10 cellular contexts compared by ENCODE assay signal in the genomic region with DNA sequence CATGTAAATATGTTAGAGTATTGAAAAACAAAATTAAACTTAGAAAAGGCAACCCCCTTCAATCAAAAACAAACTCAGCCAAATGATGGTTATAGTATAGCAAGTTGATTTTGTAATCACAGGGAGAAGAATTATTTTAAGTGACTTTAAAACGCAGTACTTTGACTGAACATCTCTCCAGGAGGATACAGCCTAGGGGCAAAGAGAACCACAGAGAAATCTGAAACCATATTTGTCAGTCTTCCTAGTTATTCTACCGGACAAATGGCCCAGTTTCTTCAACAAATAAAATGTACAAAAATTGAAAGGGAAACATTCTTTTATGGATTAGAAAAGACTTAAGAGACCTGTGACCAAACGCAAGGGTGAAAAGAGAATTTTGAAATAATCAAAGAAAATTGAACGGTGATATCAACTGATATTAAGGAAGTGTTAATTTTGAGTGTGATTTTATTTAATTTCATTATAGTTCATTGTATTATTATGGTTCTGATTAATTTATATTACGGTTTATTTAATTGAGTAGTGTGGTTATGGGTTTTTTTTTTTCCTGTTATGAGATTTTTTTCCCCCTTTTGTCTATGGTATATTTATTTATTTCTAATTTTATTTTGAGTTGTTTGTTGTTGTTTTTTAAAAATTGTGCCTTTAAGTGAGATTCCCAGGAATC.
DNase-seq lines count a peak whose midpoint lies in the region; ATAC-seq, FAIRE-seq and TF ChIP-seq lines count a peak whose summit lies in the region.
"Had no signal": no experiment of that assay in that cellular context is flagged by ENCODE, and none has a peak within 500 bp of the region (broad histone marks: within the 10 kb centered on the region; RNA-seq: fewer than 3 reads in every experiment).

No MANE protein-coding gene starts in this region.

- no peak overlapping the region for H3K27ac ChIP-seq in HepG2 (ENCODE audit: extremely low read length, insufficient read depth, low read length)

- H3K4me3 ChIP-seq in astrocyte of the spinal cord (ENCODE audit: low read depth, low read length) = peak overlapping the region; percentile 38
- peak overlapping the region; percentile 25 to 62 (median 44); a peak in 5 of 6 replicates for H3K4me3 ChIP-seq in HepG2 (replicated peaks in 1 of 3; ENCODE audit: insufficient read depth in 1 of 3, low read depth in 2 of 3, low read length in 3 of 3)
- H3K4me3 ChIP-seq: lung had no signal

- no peak for ATAC-seq in activated T-cell treated with anti-CD3 and anti-CD28 coated beads, Interleukin-2, amount 50 U/mL, for 72 hours (replicated peaks in 1 of 2)
- ATAC-seq in activated T-cell treated with anti-CD3 and anti-CD28 coated beads, Interleukin-2, amount 50 U/mL, for 4 hours = no peak
- no peak for ATAC-seq in HepG2
- no peak for ATAC-seq in HG02840 (IDR thresholded peaks at IDR 0.05; ENCODE audit: low FRiP score, unreplicated experiment)

- peak overlapping the region; percentile 86 for H3K4me2 ChIP-seq in HepG2 (ENCODE audit: low read depth, low read length)

- H3K79me2 ChIP-seq in HepG2 (ENCODE audit: insufficient read depth, low read length) = no peaks in the 10 kb centered on the region

- no peak for TF ChIP-seq CTCF in astrocyte of the spinal cord (IDR thresholded peaks at IDR 0.05; ENCODE audit: low read depth, low read length)
- TF ChIP-seq CTCF in HepG2 (CRISPR knock-in tag; IDR thresholded peaks at IDR 0.05) = no peak
- no peak for TF ChIP-seq CTCF in type B pancreatic cell (conservative IDR thresholded peaks at IDR 0.05)
- TF ChIP-seq CTCF in endothelial cell (IDR thresholded peaks at IDR 0.05; ENCODE audit: unreplicated experiment) = no peak

- peaks cover 9% of the 10 kb centered on the region for H3K4me1 Mint-ChIP-seq in activated T-cell treated with anti-CD3 and anti-CD28 coated beads, Interleukin-2, amount 50 U/mL, for 72 hours (ENCODE audit: low read depth)
- peaks cover 3% of the 10 kb centered on the region for H3K4me1 Mint-ChIP-seq in activated T-cell treated with anti-CD3 and anti-CD28 coated beads, Interleukin-2, amount 50 U/mL, for 4 hours (ENCODE audit: low read depth)
- H3K4me1 Mint-ChIP-seq in type B pancreatic cell (ENCODE audit: unreplicated experiment) = peaks cover 19% of the 10 kb centered on the region
- no peaks in the 10 kb centered on the region for H3K4me1 Mint-ChIP-seq in endothelial cell (ENCODE audit: unreplicated experiment)

- no peaks in the 10 kb centered on the region for H4K20me1 ChIP-seq in HepG2 (ENCODE audit: insufficient read depth, low read length)

- no peaks in the 10 kb centered on the region for H3K9me3 Mint-ChIP-seq in activated T-cell treated with anti-CD3 and anti-CD28 coated beads, Interleukin-2, amount 50 U/mL, for 72 hours
- no peaks in the 10 kb centered on the region for H3K9me3 Mint-ChIP-seq in activated T-cell treated with anti-CD3 and anti-CD28 coated beads, Interleukin-2, amount 50 U/mL, for 4 hours
- H3K9me3 Mint-ChIP-seq in type B pancreatic cell = no peaks in the 10 kb centered on the region
- no peaks in the 10 kb centered on the region for H3K9me3 Mint-ChIP-seq in endothelial cell (ENCODE audit: unreplicated experiment)

- peaks cover 52% of the 10 kb centered on the region for H3K4me1 ChIP-seq in HepG2 (ENCODE audit: insufficient read depth, low read length)

- WGBS in HepG2 (ENCODE audit: low lambda C conversion rate) = 58% methylated on average over 5 of the region's 5 CpGs

- H3K27me3 Mint-ChIP-seq in activated T-cell treated with anti-CD3 and anti-CD28 coated beads, Interleukin-2, amount 50 U/mL, for 72 hours (ENCODE audit: low read depth) = peaks cover 48% of the 10 kb centered on the region
- H3K27me3 Mint-ChIP-seq in activated T-cell treated with anti-CD3 and anti-CD28 coated beads, Interleukin-2, amount 50 U/mL, for 4 hours (ENCODE audit: low read depth) = peaks cover 26% of the 10 kb centered on the region
- H3K27me3 Mint-ChIP-seq in type B pancreatic cell (peaks cover 8% of the 10 kb centered on the region), endothelial cell (ENCODE audit: unreplicated experiment) (peaks cover 4% of the 10 kb centered on the region)

- CTCF ChIA-PET in HepG2 (lab: Yijun Ruan, JAX; ENCODE audit: low intra/inter-chr PET ratio, low total read pairs) = no interaction called here

- TF ChIP-seq EP300 in HepG2 (IDR thresholded peaks at IDR 0.05; ENCODE audit: low read depth in 2 of 2, low read length in 2 of 2) (no peak), HepG2 (CRISPR knock-in tag; IDR thresholded peaks at IDR 0.05; ENCODE audit: borderline replicate concordance) (no peak)

- H3K27me3 ChIP-seq in HepG2 (ENCODE audit: control insufficient read depth in 1 of 2, insufficient read depth in 2 of 2, low read length in 2 of 2) = peaks cover 3 to 45% of the 10 kb centered on the region in 2 experiments; a peak in 4 of 5 replicates

- no peak for DNase-seq in activated T-cell treated with anti-CD3 and anti-CD28 coated beads, Interleukin-2, amount 50 U/mL, for 72 hours
- no peak for DNase-seq in activated T-cell treated with anti-CD3 and anti-CD28 coated beads, Interleukin-2, amount 50 U/mL, for 4 hours
- no peak for DNase-seq in astrocyte of the spinal cord (ENCODE audit: low read depth, low spot score)
- DNase-seq in HepG2 (ENCODE audit: low spot score) = no peak
- no peak for DNase-seq in type B pancreatic cell (ENCODE audit: extremely low spot score, unreplicated experiment)
- DNase-seq in NCI-H1436 (lab: John Stamatoyannopoulos, UW) = no peak
- DNase-seq in endothelial cell (ENCODE audit: low spot score) = no peak

- TF ChIP-seq POLR2A in HepG2 (IDR thresholded peaks at IDR 0.05; ENCODE audit: insufficient read depth in 1 of 2, low read depth in 2 of 2, low read length in 2 of 2) = no peak

- no peak overlapping the region for H2AFZ ChIP-seq in HepG2 (ENCODE audit: low read length)

- FAIRE-seq in HepG2 (lab: Jason Lieb, UNC) = no peak

- no peaks in the 10 kb centered on the region for H3K36me3 ChIP-seq in HepG2 (replicated peaks in 1 of 2; ENCODE audit: control insufficient read depth in 1 of 2, insufficient read depth in 2 of 2, low read length in 2 of 2)

- BruUV-seq in HepG2 (replicated peaks; lab: Mats Ljungman, UMichigan) = no TSS peak

- H3K9me3 ChIP-seq in HepG2 (ENCODE audit: low read length) = no peaks in the 10 kb centered on the region

- no peak for TF ChIP-seq RAD21 in HepG2 (CRISPR knock-in tag; IDR thresholded peaks at IDR 0.05)

- peak overlapping the region; percentile 59 to 79 for H3K4me3 Mint-ChIP-seq in activated T-cell treated with anti-CD3 and anti-CD28 coated beads, Interleukin-2, amount 50 U/mL, for 72 hours
- H3K4me3 Mint-ChIP-seq in activated T-cell treated with anti-CD3 and anti-CD28 coated beads, Interleukin-2, amount 50 U/mL, for 4 hours = no peak overlapping the region
- peak overlapping the region; percentile 80 for H3K4me3 Mint-ChIP-seq in type B pancreatic cell
- H3K4me3 Mint-ChIP-seq in endothelial cell (ENCODE audit: unreplicated experiment) = no peak overlapping the region

- intact Hi-C loops in HepG2 (cut with micrococcal nuclease; ENCODE audit: unreplicated experiment) = no loop called here

- H3K9ac ChIP-seq in HepG2 (ENCODE audit: insufficient read depth, low read depth, low read length) = peak overlapping the region; percentile 18; the same call in 1 of the 2 replicates

- H3K27ac Mint-ChIP-seq in activated T-cell treated with anti-CD3 and anti-CD28 coated beads, Interleukin-2, amount 50 U/mL, for 72 hours = no peak overlapping the region
- H3K27ac Mint-ChIP-seq in type B pancreatic cell = no peak overlapping the region
- H3K27ac Mint-ChIP-seq in endothelial cell (ENCODE audit: unreplicated experiment) = no peak overlapping the region
- H3K27ac Mint-ChIP-seq: CD4-positive, CD25-positive, alpha-beta regulatory T cell had no signal

- POLR2A ChIA-PET in HepG2 (lab: Yijun Ruan, JAX) = interaction anchor here (1.2 kb wide), 1 partner anchor 224 kb away, joined by 6 read pairs; the partner anchor contains the start of gene SRSF7

- no peaks in the 10 kb centered on the region for H3K36me3 Mint-ChIP-seq in activated T-cell treated with anti-CD3 and anti-CD28 coated beads, Interleukin-2, amount 50 U/mL, for 72 hours (ENCODE audit: insufficient read depth in 2 of 2)
- no peaks in the 10 kb centered on the region for H3K36me3 Mint-ChIP-seq in activated T-cell treated with anti-CD3 and anti-CD28 coated beads, Interleukin-2, amount 50 U/mL, for 4 hours (ENCODE audit: insufficient read depth)
- H3K36me3 Mint-ChIP-seq in type B pancreatic cell = no peaks in the 10 kb centered on the region
- no peaks in the 10 kb centered on the region for H3K36me3 Mint-ChIP-seq in endothelial cell (ENCODE audit: low read depth, unreplicated experiment)

- in situ Hi-C loops in astrocyte of the spinal cord (cut with HindIII; ENCODE audit: low sequenced_read_pairs) = no loop called here
- in situ Hi-C loops in HepG2 (cut with HindIII; ENCODE audit: extremely low pct_ligation_motif_present, low pct_unique_long_range_greater_than_20kb) = no loop called here

TF ChIP-seq in HepG2, 621 proteins besides CTCF, POLR2A, EP300 and RAD21 (continues in another document):
- TF ChIP-seq CBX2 (IDR thresholded peaks at IDR 0.05; ENCODE audit: low read depth, low read length) = peak; percentile 70
- TF ChIP-seq CBX2 (CRISPR knock-in tag; IDR thresholded peaks at IDR 0.05; ENCODE audit: low read depth) = no peak

Comparison
In these comparisons a context has a peak if more than half of its experiments do, and no peak if none do; other contexts are left out.
1. H3K4me3 Mint-ChIP-seq: peak in activated T-cell treated with anti-CD3 and anti-CD28 coated beads, Interleukin-2, amount 50 U/mL, for 72 hours (2 of 2) and type B pancreatic cell (single experiment); none in activated T-cell treated with anti-CD3 and anti-CD28 coated beads, Interleukin-2, amount 50 U/mL, for 4 hours (single experiment) and endothelial cell (single experiment).